ENCODE assay signal across 8 cellular contexts in genomic region chr18:3012306-3012919, GRCh38. TPM values are rescaled to one million over a fixed set of nuclear protein-coding genes. Genes with fewer than 3 reads are reported as not detected.
DNase-seq lines count a peak whose midpoint lies in the region; ATAC-seq, FAIRE-seq and TF ChIP-seq lines count a peak whose summit lies in the region.

No MANE protein-coding gene starts in this region.

- FAIRE-seq in keratinocyte (lab: Jason Lieb, UNC) = no peak

- H3K4me1 ChIP-seq in A673 (ENCODE audit: insufficient read depth, low read length, poor library complexity, severe bottlenecking) (peaks cover 44% of the 10 kb centered on the region), breast epithelium (peaks cover 5 to 6% of the 10 kb centered on the region in 2 donors), keratinocyte (ENCODE audit: control insufficient read depth, extremely low read depth, insufficient read depth, low read length) (peaks cover 18% of the 10 kb centered on the region)

- dilution Hi-C loops in keratinocyte (cut with MboI; ENCODE audit: extremely low pct_ligation_motif_present, low sequenced_read_pairs) = no loop called here

- CTCF ChIA-PET in A673 (lab: Charles Lee) = interaction anchor here (0.6 kb wide), 1 partner anchor 139 kb away, joined by 3 read pairs; no protein-coding TSS in a partner anchor

- H3K4me2 ChIP-seq in keratinocyte (ENCODE audit: control insufficient read depth, extremely low read depth, insufficient read depth, low read depth, low read length) = peak overlapping the region; percentile 82

- peak; percentile 27 for ATAC-seq in GM18909 (IDR thresholded peaks at IDR 0.05; ENCODE audit: poor library complexity, unreplicated experiment)
- ATAC-seq in HG03520 (IDR thresholded peaks at IDR 0.05; ENCODE audit: unreplicated experiment) = peak; percentile 24

- H4K20me1 ChIP-seq in keratinocyte (ENCODE audit: control insufficient read depth, extremely low read depth, insufficient read depth, low read length) = no peaks in the 10 kb centered on the region

- H3K9ac ChIP-seq in keratinocyte (ENCODE audit: control insufficient read depth, extremely low read depth, insufficient read depth, low read length) = peak overlapping the region; percentile 73

- no peak for TF ChIP-seq CTCF in A673 (conservative IDR thresholded peaks at IDR 0.05; ENCODE audit: low read depth, low read length)
- no peak for TF ChIP-seq CTCF in breast epithelium (IDR thresholded peaks at IDR 0.05)
- no peak for TF ChIP-seq CTCF in keratinocyte (optimal IDR thresholded peaks at IDR 0.05 in 1 of 3, IDR thresholded peaks at IDR 0.05 in 1 of 3, conservative IDR thresholded peaks at IDR 0.05 in 1 of 3; ENCODE audit: extremely low read depth in 1 of 3, insufficient read depth in 2 of 3, low read length in 3 of 3)

- H3K4me3 ChIP-seq in A673 (ENCODE audit: low read depth, low read length, poor library complexity, severe bottlenecking) = peak overlapping the region; percentile 85
- H3K4me3 ChIP-seq in breast epithelium = peak overlapping the region; percentile 83 to 97 (median 87)
- peak overlapping the region; percentile 54 to 68 (median 66) for H3K4me3 ChIP-seq in keratinocyte (ENCODE audit: control insufficient read depth in 2 of 3, extremely low read depth in 1 of 3, insufficient read depth in 2 of 3, low read depth in 1 of 3, low read length in 3 of 3)

- H3K27me3 ChIP-seq in A673 (replicated peaks; ENCODE audit: insufficient read depth, low read depth, low read length, poor library complexity) (no peaks in the 10 kb centered on the region), breast epithelium (no peaks in the 10 kb centered on the region), keratinocyte (ENCODE audit: control insufficient read depth, extremely low read depth, insufficient read depth, low read length) (no peaks in the 10 kb centered on the region)

- no TSS peak for BruUV-seq in A673 (replicated peaks; lab: Mats Ljungman, UMichigan)

- no peaks in the 10 kb centered on the region for H3K79me2 ChIP-seq in keratinocyte (ENCODE audit: control insufficient read depth, insufficient read depth, low read length)

- H3K9me3 ChIP-seq in A673 (ENCODE audit: low read depth, low read length, poor library complexity, severe bottlenecking) (no peaks in the 10 kb centered on the region), breast epithelium (no peaks in the 10 kb centered on the region), keratinocyte (ENCODE audit: control insufficient read depth, low read depth, low read length) (no peaks in the 10 kb centered on the region)

- H3K36me3 ChIP-seq in A673 (ENCODE audit: insufficient read depth, low read length, poor library complexity, severe bottlenecking) (peaks cover 9% of the 10 kb centered on the region), breast epithelium (no peaks in the 10 kb centered on the region), keratinocyte (ENCODE audit: control insufficient read depth in 2 of 2, extremely low read depth in 1 of 2, insufficient read depth in 2 of 2, low read length in 2 of 2) (no peaks in the 10 kb centered on the region)

- DNase-seq in A673 (ENCODE audit: low spot score) (peak; percentile 51), T-helper 22 cell (ENCODE audit: low read depth) (peak; percentile 46), breast epithelium (ENCODE audit: low spot score in 2 of 2) (peak in 1 of 2 donors; percentile 57), keratinocyte (ENCODE audit: low read depth, low spot score) (no peak), OCI-M2 (lab: John Stamatoyannopoulos, UW; ENCODE audit: unreplicated experiment) (no peak)
- DNase-seq in stimulated activated CD4-positive, alpha-beta T cell treated with anti-CD3 and anti-CD28 coated beads, Interleukin-2, amount 100 ng/mL, for 4 hours (ENCODE audit: low read depth) = peak; percentile 35

- H3K27ac ChIP-seq in A673 (ENCODE audit: low read depth, low read length, poor library complexity, severe bottlenecking) = peak overlapping the region; percentile 90
- H3K27ac ChIP-seq in breast epithelium = peak overlapping the region; percentile 94 to 96
- no peak overlapping the region for H3K27ac ChIP-seq in keratinocyte (ENCODE audit: control insufficient read depth, insufficient read depth, low read length)

- intact Hi-C loops in A673 (cut with micrococcal nuclease; ENCODE audit: unreplicated experiment) = loop anchor here (5.0 kb wide), 1 partner anchor 235 kb away; the partner anchor contains the start of gene MYL12A
- intact Hi-C loops in breast epithelium (cut with DNase I; ENCODE audit: low total_unique reads) = no loop called here

- no peaks in the 10 kb centered on the region for H3K9me1 ChIP-seq in keratinocyte (ENCODE audit: control insufficient read depth, extremely low read depth, insufficient read depth, low read length)

- H2AFZ ChIP-seq in keratinocyte (ENCODE audit: control insufficient read depth, low read length) = peak overlapping the region; percentile 53

- POLR2A ChIA-PET in A673 (lab: Charles Lee; ENCODE audit: low non-redundant PET) = interaction anchor here (0.7 kb wide), 1 partner anchor 737 kb away, joined by 4 read pairs; no protein-coding TSS in a partner anchor

- no peak for TF ChIP-seq POLR2A in breast epithelium (IDR thresholded peaks at IDR 0.05)

RNA-seq across cellular contexts. Expression of gene LPIN2, which starts 0.5 kb away (rescaled TPM):
- total RNA-seq in A673 (2021) = 22.5 and 24.0 TPM in 2 replicates
- 10 to 100 TPM; 21.8 to 38.1 (median 29.2) TPM for total RNA-seq in breast epithelium
- polyA plus RNA-seq in keratinocyte = 3.4 to 4.9 TPM (median 3.9 TPM) in 3 replicates
- 3.3 TPM for polyA plus RNA-seq in keratinocyte (2011; ENCODE audit: low read depth)
- polyA plus RNA-seq in keratinocyte (2011; cell fraction: cytosol; rRNA removed) = 3.5 and 4.8 TPM in 2 replicates
- polyA plus RNA-seq in keratinocyte (2011; cell fraction: nucleus; rRNA removed) = 6.0 and 7.0 TPM in 2 replicates
- polyA plus RNA-seq in keratinocyte (2012; ENCODE audit: low replicate concordance) = 2.0 and 3.2 TPM in 2 replicates
- 3.8 to 4.8 TPM (median 4.1 TPM) in 3 replicates for polyA minus RNA-seq in keratinocyte
- polyA minus RNA-seq in keratinocyte (2011; cell fraction: cytosol; rRNA and poly(A)+ RNA removed) = 5.9 TPM
- polyA minus RNA-seq in keratinocyte (2011; cell fraction: nucleus; rRNA and poly(A)+ RNA removed) = 4.4 and 6.1 TPM in 2 replicates

Comparison
In these comparisons a context has a peak if more than half of its experiments do, and no peak if none do; other contexts are left out.
1. DNase-seq: peak in A673 (single experiment), T-helper 22 cell (single experiment) and stimulated activated CD4-positive, alpha-beta T cell treated with anti-CD3 and anti-CD28 coated beads, Interleukin-2, amount 100 ng/mL, for 4 hours (single experiment); none in keratinocyte (single experiment) and OCI-M2 (single experiment).
2. Peak in every context shown above with its lines, with median percentiles within 50 percentile points of each other: H3K4me3 ChIP-seq.